ENCODE assay signal across 1 cellular context in the genomic region with DNA sequence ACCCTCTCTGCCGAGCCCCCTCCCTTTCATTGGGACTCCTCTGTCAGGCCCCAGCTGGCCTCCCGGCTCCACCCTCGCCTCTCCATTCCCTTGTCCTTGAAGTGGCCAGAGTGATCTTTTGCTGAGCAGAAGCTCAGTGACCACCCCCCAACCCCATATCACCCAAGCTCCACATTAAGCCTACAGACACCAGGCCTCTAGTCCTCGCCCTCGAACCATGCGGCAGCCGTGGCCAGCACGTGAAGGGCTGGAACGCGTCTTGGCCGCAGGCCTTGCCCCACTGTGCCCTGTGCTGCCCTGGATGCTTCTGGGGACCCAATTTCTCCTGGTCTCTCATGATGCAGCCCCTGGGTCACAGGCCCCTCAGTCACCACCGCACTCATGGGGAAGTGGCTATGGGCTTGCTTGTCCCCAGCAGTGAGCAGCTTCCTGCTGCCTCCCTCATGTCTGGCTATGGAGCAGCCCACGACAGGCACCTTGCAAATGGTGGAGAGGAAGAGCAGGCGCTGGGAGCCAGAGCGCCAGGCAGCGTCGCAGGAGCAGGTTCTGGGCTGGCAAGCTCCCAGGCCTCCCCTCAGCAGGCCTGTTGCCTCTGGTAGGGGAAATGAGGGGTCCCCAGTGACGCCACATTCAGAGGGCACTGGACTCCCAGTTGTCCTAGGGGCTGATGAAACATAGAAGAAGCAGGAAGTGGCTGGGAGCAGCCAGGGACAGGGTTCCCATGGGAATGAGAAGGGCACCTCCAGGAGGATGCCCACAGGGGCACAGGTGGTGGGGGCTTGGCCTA.
TF ChIP-seq lines count a peak whose summit lies in the region.

No MANE protein-coding gene starts in this region.

TF ChIP-seq in K562, 482 proteins besides CTCF, POLR2A, EP300 and RAD21:
- TF ChIP-seq POLR2G (IDR thresholded peaks at IDR 0.05; ENCODE audit: low read depth, low read length) (peak; percentile 37; the same call in 1 of the 2 replicates), MYNN (IDR thresholded peaks at IDR 0.05) (peak; percentile 9; the same call in 1 of the 2 replicates), MYNN (CRISPR knock-in tag; IDR thresholded peaks at IDR 0.05) (no peak), POLR2AphosphoS2 (IDR thresholded peaks at IDR 0.05; ENCODE audit: low read length) (0 out of 2 replicates have a peak, but pooled peaks have one; percentile 79), TBP (optimal IDR thresholded peaks at IDR 0.05; ENCODE audit: low read depth, low read length) (no peak)
